Comparison of ENCODE assay signal across 7 cellular contexts in the genomic region with DNA sequence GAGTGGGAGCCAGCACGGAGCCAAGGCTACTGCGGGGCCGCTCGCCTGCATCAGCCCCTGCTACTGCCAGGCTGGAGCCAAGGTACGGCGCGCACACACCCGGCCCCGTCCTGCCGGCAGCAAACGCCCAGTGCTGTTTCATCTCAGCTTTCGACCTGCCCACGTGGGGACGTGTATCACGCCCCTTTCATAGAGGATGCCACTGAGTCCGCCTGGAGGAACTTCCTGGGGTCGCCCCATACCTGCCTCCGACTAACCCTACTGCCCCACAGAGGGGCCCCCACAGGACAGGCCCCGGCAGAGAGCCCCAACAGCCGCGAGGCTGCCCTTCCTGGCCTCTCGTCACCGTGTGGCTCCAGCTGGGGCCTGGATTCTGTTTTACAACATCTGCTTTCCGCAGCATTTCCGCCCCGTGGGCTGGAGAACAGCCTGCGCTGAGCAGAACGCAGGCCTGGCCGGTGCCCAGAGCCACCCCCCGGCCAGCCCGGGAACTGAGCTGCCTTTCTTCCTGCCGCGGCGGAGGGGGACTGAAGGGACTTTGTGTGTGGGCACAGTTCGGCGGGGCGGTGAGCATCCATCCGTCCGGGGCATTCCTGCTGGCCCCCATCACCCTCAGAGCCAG. TPM values are rescaled to one million over a fixed set of nuclear protein-coding genes. Genes with fewer than 3 reads are reported as not detected.
DNase-seq lines count a peak whose midpoint lies in the region; ATAC-seq and TF ChIP-seq lines count a peak whose summit lies in the region.

No MANE protein-coding gene starts in this region.

- TF ChIP-seq CTCF in coronary artery (IDR thresholded peaks at IDR 0.05) (no peak), testis (IDR thresholded peaks at IDR 0.05) (peak in 1 of 3 experiments; percentile 7), WTC11 (IDR thresholded peaks at IDR 0.05) (no peak)

- peaks cover 3% of the 10 kb centered on the region for H3K4me1 Mint-ChIP-seq in memory B cell
- H3K4me1 Mint-ChIP-seq in WTC11: no peaks in the 10 kb centered on the region

- H3K4me3 ChIP-seq in coronary artery (peak overlapping the region; percentile 31), testis (no peak overlapping the region)

- no peaks in the 10 kb centered on the region for H3K27me3 ChIP-seq in testis

- no peak overlapping the region for H3K27ac Mint-ChIP-seq in memory B cell
- H3K27ac Mint-ChIP-seq in WTC11: no peak overlapping the region

- H3K4me3 Mint-ChIP-seq in memory B cell: no peak overlapping the region
- no peak overlapping the region for H3K4me3 Mint-ChIP-seq in WTC11

- ATAC-seq in memory B cell (ENCODE audit: low read depth) (peak; percentile 46), WTC11 (no peak)

- intact Hi-C loops in testis (cut with DNase I; ENCODE audit: low total_unique reads): no loop called here

- no peaks in the 10 kb centered on the region for H3K9me3 Mint-ChIP-seq in memory B cell
- H3K9me3 Mint-ChIP-seq in WTC11: no peaks in the 10 kb centered on the region; the same call in 1 of the 2 replicates

- H3K36me3 Mint-ChIP-seq in memory B cell (peaks cover 1% of the 10 kb centered on the region), WTC11 (no peaks in the 10 kb centered on the region; the same call in 1 of the 2 replicates)

- no peak overlapping the region for H3K27ac ChIP-seq in coronary artery
- peak overlapping the region; percentile 51 to 71 for H3K27ac ChIP-seq in testis

- no peaks in the 10 kb centered on the region for H3K9me3 ChIP-seq in testis

- CTCF ChIA-PET in WTC11 (lab: Charles Lee): interaction anchor here (1.3 to 5.5 kb wide), 2 partner anchors 31 to 45 kb away, joined by 3 to 20 read pairs; no protein-coding TSS in a partner anchor

- peaks cover 6% of the 10 kb centered on the region for H3K4me1 ChIP-seq in testis

- WGBS in testis, 2 donors: 20 to 42% methylated on average over 3 to 38 of the region's 39 CpGs

- peak; percentile 1 for DNase-seq in MV-4-11 (lab: John Stamatoyannopoulos, UW)
- no peak for DNase-seq in coronary artery (ENCODE audit: low spot score)
- no peak for DNase-seq in memory B cell (ENCODE audit: low spot score in 2 of 2)
- peak; percentile 66 for DNase-seq in testis
- no peak for DNase-seq in NCI-H748 treated with DMSO at 0.1 percent for 48 hours (lab: John Stamatoyannopoulos, UW)
- DNase-seq in GM19238 (ENCODE audit: insufficient read length, low spot score): no peak
- DNase-seq in WTC11 (ENCODE audit: low spot score): no peak

- POLR2A ChIA-PET in WTC11 (lab: Charles Lee): interaction anchor here (0.9 kb wide), 1 partner anchor 25 kb away, joined by 3 read pairs; no protein-coding TSS in a partner anchor

- no peaks in the 10 kb centered on the region for H3K36me3 ChIP-seq in testis (ENCODE audit: low read depth, missing control alignments)

- no peaks in the 10 kb centered on the region for H3K27me3 Mint-ChIP-seq in memory B cell
- H3K27me3 Mint-ChIP-seq in WTC11 (ENCODE audit: low read depth): no peaks in the 10 kb centered on the region

- TF ChIP-seq POLR2A in testis (IDR thresholded peaks at IDR 0.05): no peak

TF ChIP-seq in WTC11, 78 proteins besides CTCF, POLR2A, EP300 and RAD21 (continues in another document):
- TF ChIP-seq GTF2I (CRISPR knock-in tag; conservative IDR thresholded peaks at IDR 0.05): no peak
- TF ChIP-seq, protein P1, sequence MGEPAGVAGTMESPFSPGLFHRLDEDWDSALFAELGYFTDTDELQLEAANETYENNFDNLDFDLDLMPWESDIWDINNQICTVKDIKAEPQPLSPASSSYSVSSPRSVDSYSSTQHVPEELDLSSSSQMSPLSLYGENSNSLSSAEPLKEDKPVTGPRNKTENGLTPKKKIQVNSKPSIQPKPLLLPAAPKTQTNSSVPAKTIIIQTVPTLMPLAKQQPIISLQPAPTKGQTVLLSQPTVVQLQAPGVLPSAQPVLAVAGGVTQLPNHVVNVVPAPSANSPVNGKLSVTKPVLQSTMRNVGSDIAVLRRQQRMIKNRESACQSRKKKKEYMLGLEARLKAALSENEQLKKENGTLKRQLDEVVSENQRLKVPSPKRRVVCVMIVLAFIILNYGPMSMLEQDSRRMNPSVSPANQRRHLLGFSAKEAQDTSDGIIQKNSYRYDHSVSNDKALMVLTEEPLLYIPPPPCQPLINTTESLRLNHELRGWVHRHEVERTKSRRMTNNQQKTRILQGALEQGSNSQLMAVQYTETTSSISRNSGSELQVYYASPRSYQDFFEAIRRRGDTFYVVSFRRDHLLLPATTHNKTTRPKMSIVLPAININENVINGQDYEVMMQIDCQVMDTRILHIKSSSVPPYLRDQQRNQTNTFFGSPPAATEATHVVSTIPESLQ (CRISPR knock-in tag; IDR thresholded peaks at IDR 0.05): no peak
- TF ChIP-seq, protein P2, sequence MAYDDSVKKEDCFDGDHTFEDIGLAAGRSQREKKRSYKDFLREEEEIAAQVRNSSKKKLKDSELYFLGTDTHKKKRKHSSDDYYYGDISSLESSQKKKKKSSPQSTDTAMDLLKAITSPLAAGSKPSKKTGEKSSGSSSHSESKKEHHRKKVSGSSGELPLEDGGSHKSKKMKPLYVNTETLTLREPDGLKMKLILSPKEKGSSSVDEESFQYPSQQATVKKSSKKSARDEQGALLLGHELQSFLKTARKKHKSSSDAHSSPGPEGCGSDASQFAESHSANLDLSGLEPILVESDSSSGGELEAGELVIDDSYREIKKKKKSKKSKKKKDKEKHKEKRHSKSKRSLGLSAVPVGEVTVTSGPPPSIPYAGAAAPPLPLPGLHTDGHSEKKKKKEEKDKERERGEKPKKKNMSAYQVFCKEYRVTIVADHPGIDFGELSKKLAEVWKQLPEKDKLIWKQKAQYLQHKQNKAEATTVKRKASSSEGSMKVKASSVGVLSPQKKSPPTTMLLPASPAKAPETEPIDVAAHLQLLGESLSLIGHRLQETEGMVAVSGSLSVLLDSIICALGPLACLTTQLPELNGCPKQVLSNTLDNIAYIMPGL (CRISPR knock-in tag; IDR thresholded peaks at IDR 0.05): no peak
- no peak for TF ChIP-seq ZBTB21 (CRISPR knock-in tag; IDR thresholded peaks at IDR 0.05; ENCODE audit: borderline replicate concordance)
- no peak for TF ChIP-seq NFE2L1 (CRISPR knock-in tag; IDR thresholded peaks at IDR 0.05)
- no peak for TF ChIP-seq ATF1 (CRISPR knock-in tag; IDR thresholded peaks at IDR 0.05)
- TF ChIP-seq IRF2 (CRISPR knock-in tag; IDR thresholded peaks at IDR 0.05; ENCODE audit: borderline replicate concordance, low read depth): no peak
- TF ChIP-seq, protein P3, sequence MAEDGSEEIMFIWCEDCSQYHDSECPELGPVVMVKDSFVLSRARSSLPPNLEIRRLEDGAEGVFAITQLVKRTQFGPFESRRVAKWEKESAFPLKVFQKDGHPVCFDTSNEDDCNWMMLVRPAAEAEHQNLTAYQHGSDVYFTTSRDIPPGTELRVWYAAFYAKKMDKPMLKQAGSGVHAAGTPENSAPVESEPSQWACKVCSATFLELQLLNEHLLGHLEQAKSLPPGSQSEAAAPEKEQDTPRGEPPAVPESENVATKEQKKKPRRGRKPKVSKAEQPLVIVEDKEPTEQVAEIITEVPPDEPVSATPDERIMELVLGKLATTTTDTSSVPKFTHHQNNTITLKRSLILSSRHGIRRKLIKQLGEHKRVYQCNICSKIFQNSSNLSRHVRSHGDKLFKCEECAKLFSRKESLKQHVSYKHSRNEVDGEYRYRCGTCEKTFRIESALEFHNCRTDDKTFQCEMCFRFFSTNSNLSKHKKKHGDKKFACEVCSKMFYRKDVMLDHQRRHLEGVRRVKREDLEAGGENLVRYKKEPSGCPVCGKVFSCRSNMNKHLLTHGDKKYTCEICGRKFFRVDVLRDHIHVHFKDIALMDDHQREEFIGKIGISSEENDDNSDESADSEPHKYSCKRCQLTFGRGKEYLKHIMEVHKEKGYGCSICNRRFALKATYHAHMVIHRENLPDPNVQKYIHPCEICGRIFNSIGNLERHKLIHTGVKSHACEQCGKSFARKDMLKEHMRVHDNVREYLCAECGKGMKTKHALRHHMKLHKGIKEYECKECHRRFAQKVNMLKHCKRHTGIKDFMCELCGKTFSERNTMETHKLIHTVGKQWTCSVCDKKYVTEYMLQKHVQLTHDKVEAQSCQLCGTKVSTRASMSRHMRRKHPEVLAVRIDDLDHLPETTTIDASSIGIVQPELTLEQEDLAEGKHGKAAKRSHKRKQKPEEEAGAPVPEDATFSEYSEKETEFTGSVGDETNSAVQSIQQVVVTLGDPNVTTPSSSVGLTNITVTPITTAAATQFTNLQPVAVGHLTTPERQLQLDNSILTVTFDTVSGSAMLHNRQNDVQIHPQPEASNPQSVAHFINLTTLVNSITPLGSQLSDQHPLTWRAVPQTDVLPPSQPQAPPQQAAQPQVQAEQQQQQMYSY (CRISPR knock-in tag; IDR thresholded peaks at IDR 0.05): no peak
- TF ChIP-seq ZNF138 (CRISPR knock-in tag; conservative IDR thresholded peaks at IDR 0.05): no peak
- TF ChIP-seq, protein P4, sequence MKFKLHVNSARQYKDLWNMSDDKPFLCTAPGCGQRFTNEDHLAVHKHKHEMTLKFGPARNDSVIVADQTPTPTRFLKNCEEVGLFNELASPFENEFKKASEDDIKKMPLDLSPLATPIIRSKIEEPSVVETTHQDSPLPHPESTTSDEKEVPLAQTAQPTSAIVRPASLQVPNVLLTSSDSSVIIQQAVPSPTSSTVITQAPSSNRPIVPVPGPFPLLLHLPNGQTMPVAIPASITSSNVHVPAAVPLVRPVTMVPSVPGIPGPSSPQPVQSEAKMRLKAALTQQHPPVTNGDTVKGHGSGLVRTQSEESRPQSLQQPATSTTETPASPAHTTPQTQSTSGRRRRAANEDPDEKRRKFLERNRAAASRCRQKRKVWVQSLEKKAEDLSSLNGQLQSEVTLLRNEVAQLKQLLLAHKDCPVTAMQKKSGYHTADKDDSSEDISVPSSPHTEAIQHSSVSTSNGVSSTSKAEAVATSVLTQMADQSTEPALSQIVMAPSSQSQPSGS (CRISPR knock-in tag; IDR thresholded peaks at IDR 0.05; ENCODE audit: borderline replicate concordance, low read depth): no peak
- TF ChIP-seq SMAD4 (CRISPR knock-in tag; IDR thresholded peaks at IDR 0.05): no peak
- TF ChIP-seq, protein P5, sequence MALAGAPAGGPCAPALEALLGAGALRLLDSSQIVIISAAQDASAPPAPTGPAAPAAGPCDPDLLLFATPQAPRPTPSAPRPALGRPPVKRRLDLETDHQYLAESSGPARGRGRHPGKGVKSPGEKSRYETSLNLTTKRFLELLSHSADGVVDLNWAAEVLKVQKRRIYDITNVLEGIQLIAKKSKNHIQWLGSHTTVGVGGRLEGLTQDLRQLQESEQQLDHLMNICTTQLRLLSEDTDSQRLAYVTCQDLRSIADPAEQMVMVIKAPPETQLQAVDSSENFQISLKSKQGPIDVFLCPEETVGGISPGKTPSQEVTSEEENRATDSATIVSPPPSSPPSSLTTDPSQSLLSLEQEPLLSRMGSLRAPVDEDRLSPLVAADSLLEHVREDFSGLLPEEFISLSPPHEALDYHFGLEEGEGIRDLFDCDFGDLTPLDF (CRISPR knock-in tag; IDR thresholded peaks at IDR 0.05): no peak

RNA-seq across cellular contexts. Expression of a gene that starts 22.9 kb away (rescaled TPM):
- total RNA-seq in testis (10 to 100 TPM in 1 of 2 donors, 1 to 10 TPM in 1; 9.5 to 15.0 TPM), WTC11 (2021) (50.5 to 61.4 TPM (median 58.0 TPM) in 3 replicates)
- 9.7 TPM for polyA plus RNA-seq in testis (ENCODE audit: insufficient read depth, low read depth, low replicate concordance)

RNA-seq across cellular contexts. Expression of a gene that starts 27.5 kb away (rescaled TPM):
- total RNA-seq in testis (10 to 100 TPM; 38.4 to 50.4 TPM), WTC11 (2021) (12.3 to 15.6 TPM (median 13.6 TPM) in 3 replicates)
- polyA plus RNA-seq in testis (ENCODE audit: insufficient read depth, low read depth, low replicate concordance): 20.2 TPM

Comparison
In these comparisons a context has a peak if more than half of its experiments do, and no peak if none do; other contexts are left out.
1. DNase-seq: peak in MV-4-11 (single experiment) and testis (single experiment); none in coronary artery (single experiment), memory B cell (0 of 2), NCI-H748 treated with DMSO at 0.1 percent for 48 hours (single experiment), GM19238 (single experiment) and WTC11 (single experiment).
2. H3K27ac ChIP-seq: peak in testis (2 of 2); none in coronary artery (0 of 2).